25 cellular contexts compared by ENCODE assay signal in genomic region chr15:79466488-79466887, GRCh38.
"Had no signal": no experiment of that assay in that cellular context is flagged by ENCODE, and none has a peak within 500 bp of the region (broad histone marks: within the 10 kb centered on the region; RNA-seq: fewer than 3 reads in every experiment).

No MANE protein-coding gene starts in this region.

- H3K27ac ChIP-seq: PC-9, RWPE1, SJCRH30, SK-N-MC had no signal

- H3K27me3 ChIP-seq: SJCRH30 had no signal

- DNase-seq: Kasumi-1, MM.1S, MV-4-11, NCI-H1105, NCI-H1417 treated with DMSO at 0.1 percent for 48 hours, NCI-H1436 treated with DMSO at 0.1 percent for 48 hours, NCI-H1694 treated with DMSO at 0.1 percent for 48 hours, NCI-H187 treated with DMSO at 0.1 percent for 48 hours, NCI-H2029, NCI-H2081, NCI-H2171 treated with DMSO at 0.1 percent for 48 hours, NCI-H2227 treated with DMSO at 0.1 percent for 48 hours, NCI-H446, NCI-H510A treated with DMSO at 0.1 percent for 48 hours, NCI-H524 treated with DMSO at 0.1 percent for 48 hours, NCI-H526 treated with DMSO at 0.1 percent for 48 hours, NCI-H774, PC-9, SHP77, SIG-M5, SJCRH30, T-cell, T-helper 17 cell had no signal

- H3K36me3 ChIP-seq: SJCRH30 had no signal

- H3K4me3 ChIP-seq: PC-9, SJCRH30, SK-N-MC had no signal

- H3K9me3 ChIP-seq: SJCRH30 had no signal

- H2AFZ ChIP-seq: PC-9 had no signal

- H3K4me1 ChIP-seq: SJCRH30 had no signal

- H3K4me2 ChIP-seq: PC-9 had no signal
